In the genomic region with DNA sequence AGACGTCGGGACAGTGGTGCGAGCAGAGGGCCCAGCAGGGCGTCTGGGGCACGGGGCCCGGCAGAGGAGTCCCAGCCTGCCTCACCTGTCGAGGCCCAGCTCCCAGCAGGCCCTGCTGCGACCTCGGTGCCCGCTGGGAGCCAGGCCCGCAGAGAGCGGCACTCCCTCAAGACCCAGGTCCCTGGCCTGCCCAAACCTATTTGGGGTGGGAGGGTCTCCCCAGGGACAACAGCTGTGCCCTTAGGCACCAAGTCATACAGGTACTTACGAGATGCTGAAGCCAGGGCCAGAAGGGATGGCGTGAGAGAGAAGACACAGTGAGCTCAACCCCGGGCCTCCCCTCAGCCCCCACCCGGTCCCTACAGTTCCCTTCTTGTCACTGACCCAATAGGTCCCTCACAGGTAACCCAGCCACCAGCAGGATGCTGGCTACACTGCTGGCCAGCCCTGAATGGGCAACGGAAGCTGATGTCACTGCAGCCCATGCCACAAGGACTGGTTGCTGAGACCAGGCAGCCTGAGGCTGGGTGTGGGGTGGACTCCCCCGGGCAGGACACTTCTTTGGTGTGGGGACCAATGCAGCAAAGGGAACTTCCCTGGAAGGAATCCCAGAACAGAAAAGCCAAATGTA, we compare ENCODE assay signal across 12 cellular contexts. TPM values are rescaled to one million over a fixed set of nuclear protein-coding genes. Genes with fewer than 3 reads are reported as not detected.
DNase-seq lines count a peak whose midpoint lies in the region; ATAC-seq, FAIRE-seq and TF ChIP-seq lines count a peak whose summit lies in the region.
"Had no signal": no experiment of that assay in that cellular context is flagged by ENCODE, and none has a peak within 500 bp of the region (broad histone marks: within the 10 kb centered on the region; RNA-seq: fewer than 3 reads in every experiment).

No MANE protein-coding gene starts in this region.

- H3K4me3 Mint-ChIP-seq in astrocyte (ENCODE audit: unreplicated experiment) (no peak overlapping the region), naive B cell (peak overlapping the region in 7 of 8 donors; percentile 39 to 85 (median 69))

- H3K9me3 Mint-ChIP-seq in astrocyte (ENCODE audit: unreplicated experiment), result no peaks in the 10 kb centered on the region
- H3K9me3 Mint-ChIP-seq in naive B cell, result peaks cover 0 to 1% (median 0%) of the 10 kb centered on the region in 7 donors

- no peak for ATAC-seq in Right ventricle myocardium superior (ENCODE audit: poor library complexity)
- ATAC-seq in naive B cell (ENCODE audit: low read depth in 2 of 2), result no peak

- peaks cover 51% of the 10 kb centered on the region for H4K20me1 ChIP-seq in astrocyte (ENCODE audit: insufficient read depth, low read length)

- no peak overlapping the region for H2AFZ ChIP-seq in astrocyte (ENCODE audit: low read depth, low read length)

- peaks cover 0 to 42% of the 10 kb centered on the region in 2 donors for H3K4me1 ChIP-seq in right atrium auricular region
- H3K4me1 ChIP-seq in astrocyte (ENCODE audit: insufficient read depth, low read length), result peaks cover 48% of the 10 kb centered on the region
- peaks cover 0 to 26% of the 10 kb centered on the region in 2 donors for H3K4me1 ChIP-seq in uterus

- H3K27me3 Mint-ChIP-seq in astrocyte (ENCODE audit: low read depth, unreplicated experiment) (no peaks in the 10 kb centered on the region), naive B cell (no peaks in the 10 kb centered on the region)
- H3K27me3 Mint-ChIP-seq: progenitor cell of endocrine pancreas had no signal

- H3K36me3 ChIP-seq in right atrium auricular region, result peaks cover 5% of the 10 kb centered on the region
- H3K36me3 ChIP-seq in astrocyte (ENCODE audit: insufficient read depth, low read length), result peaks cover 3% of the 10 kb centered on the region
- no peaks in the 10 kb centered on the region for H3K36me3 ChIP-seq in uterus
- H3K36me3 ChIP-seq: thyroid gland had no signal

- H3K27me3 ChIP-seq in right atrium auricular region (no peaks in the 10 kb centered on the region), astrocyte (ENCODE audit: insufficient read depth, low read length) (no peaks in the 10 kb centered on the region), uterus (no peaks in the 10 kb centered on the region)
- H3K27me3 ChIP-seq: thyroid gland had no signal

- peak; percentile 23 for DNase-seq in Right ventricle myocardium superior
- no peak for DNase-seq in right atrium auricular region (ENCODE audit: low spot score)
- DNase-seq in astrocyte (ENCODE audit: low read depth), result no peak
- DNase-seq in naive B cell, result no peak
- DNase-seq in uterus, result peak; percentile 15 to 24
- DNase-seq in NOMO-1 treated with dmso at 0.1 percent for 144 hours (lab: John Stamatoyannopoulos, UW; ENCODE audit: unreplicated experiment), result no peak
- DNase-seq in dedifferentiated amniotic fluid mesenchymal stem cell (ENCODE audit: extremely low spot score), result no peak
- DNase-seq in glomerular visceral epithelial cell (ENCODE audit: extremely low spot score), result no peak
- DNase-seq: NCI-H187; NK-92 treated with Interleukin-12 subunit alpha and Interleukin-12 subunit beta, amount 100 ng/mL, for 24 hours; thyroid gland had no signal

- H3K4me2 ChIP-seq in astrocyte (ENCODE audit: low read length), result peak overlapping the region; percentile 96

- no peak overlapping the region for H3K27ac ChIP-seq in right atrium auricular region
- no peak overlapping the region for H3K27ac ChIP-seq in astrocyte (ENCODE audit: low read depth, low read length)
- no peak overlapping the region for H3K27ac ChIP-seq in uterus

- H3K36me3 Mint-ChIP-seq in astrocyte (ENCODE audit: low read depth, unreplicated experiment), result peaks cover 3% of the 10 kb centered on the region
- no peaks in the 10 kb centered on the region for H3K36me3 Mint-ChIP-seq in naive B cell

- no peaks in the 10 kb centered on the region for H3K79me2 ChIP-seq in astrocyte (ENCODE audit: insufficient read depth, low read length)

- FAIRE-seq in astrocyte (lab: Jason Lieb, UNC), result no peak

- intact Hi-C loops in Right ventricle myocardium superior (cut with DNase I), result no loop called here
- intact Hi-C loops in uterus (cut with DNase I; ENCODE audit: low total_unique reads), result no loop called here

- no peak for TF ChIP-seq CTCF in right atrium auricular region (IDR thresholded peaks at IDR 0.05)
- no peak for TF ChIP-seq CTCF in astrocyte (IDR thresholded peaks at IDR 0.05; ENCODE audit: insufficient read depth, low read depth, low read length)
- no peak for TF ChIP-seq CTCF in uterus (IDR thresholded peaks at IDR 0.05)

- H3K27ac Mint-ChIP-seq in astrocyte (ENCODE audit: unreplicated experiment), result no peak overlapping the region
- H3K27ac Mint-ChIP-seq in naive B cell, result peak overlapping the region in 2 of 6 donors; percentile 42 to 78
- H3K27ac Mint-ChIP-seq: progenitor cell of endocrine pancreas had no signal

- no peak for TF ChIP-seq POLR2A in uterus (IDR thresholded peaks at IDR 0.05)

- H3K9ac ChIP-seq in astrocyte (ENCODE audit: low read length), result no peak overlapping the region

- H3K4me3 ChIP-seq in right atrium auricular region, result no peak overlapping the region
- no peak overlapping the region for H3K4me3 ChIP-seq in astrocyte (ENCODE audit: insufficient read depth, low read depth, low read length)
- H3K4me3 ChIP-seq in uterus, result no peak overlapping the region
- H3K4me3 ChIP-seq: thyroid gland had no signal

- H3K4me1 Mint-ChIP-seq in astrocyte (ENCODE audit: low read depth, unreplicated experiment) (peaks cover 10% of the 10 kb centered on the region), naive B cell (peaks cover 23 to 27% (median 26%) of the 10 kb centered on the region in 3 donors)

- H3K9me3 ChIP-seq in right atrium auricular region (no peaks in the 10 kb centered on the region), astrocyte (ENCODE audit: insufficient read depth, low read depth, low read length) (no peaks in the 10 kb centered on the region), uterus (no peaks in the 10 kb centered on the region)
- H3K9me3 ChIP-seq: thyroid gland had no signal

RNA-seq across cellular contexts. Expression of a gene that starts 3.7 kb away (rescaled TPM):
- 10.0 TPM for total RNA-seq in Right ventricle myocardium superior
- 10 to 100 TPM; 16.2 to 26.2 TPM for total RNA-seq in right atrium auricular region
- 48.8 and 50.5 TPM in 2 replicates for total RNA-seq in astrocyte
- polyA plus RNA-seq in naive B cell (ENCODE audit: low read depth in 6 of 6), result 1 to 10 TPM in 5 of 6 donors, not detected in 1; 2.7 to 7.6 (median 3.7) TPM
- total RNA-seq in uterus, result 10 to 100 TPM; 17.4 to 40.7 (median 32.1) TPM

RNA-seq across cellular contexts. Expression of a gene that starts 14.3 kb away (rescaled TPM):
- total RNA-seq in Right ventricle myocardium superior (not detected), right atrium auricular region (not detected), astrocyte (0.11 TPM in 1 of 2 replicates, not detected in the other), uterus (under 1 TPM in 1 of 4 donors, not detected in 3; 0.21 TPM)
- polyA plus RNA-seq in naive B cell (ENCODE audit: low read depth in 6 of 6), result not detected

RNA-seq across cellular contexts. Expression of a gene that starts 32.3 kb away (rescaled TPM):
- 1.7 TPM for total RNA-seq in Right ventricle myocardium superior
- total RNA-seq in right atrium auricular region, result 1 to 10 TPM in 1 of 2 donors, under 1 TPM in 1; 0.94 to 3.4 TPM
- total RNA-seq in astrocyte, result 0.50 and 0.84 TPM in 2 replicates
- 1 to 10 TPM in 5 of 6 donors, not detected in 1; 1.3 to 2.3 (median 1.6) TPM for polyA plus RNA-seq in naive B cell (ENCODE audit: low read depth in 6 of 6)
- 10 to 100 TPM in 1 of 4 donors, 1 to 10 TPM in 2, under 1 TPM in 1; 0.29 to 13.3 (median 3.4) TPM for total RNA-seq in uterus

RNA-seq across cellular contexts. Expression of a gene that starts 32.5 kb away (rescaled TPM):
- 6.9 TPM for total RNA-seq in Right ventricle myocardium superior
- 1 to 10 TPM; 5.9 to 6.0 TPM for total RNA-seq in right atrium auricular region
- 8.5 and 9.4 TPM in 2 replicates for total RNA-seq in astrocyte
- 1 to 10 TPM in 5 of 6 donors, not detected in 1; 2.3 to 7.5 (median 4.5) TPM for polyA plus RNA-seq in naive B cell (ENCODE audit: low read depth in 6 of 6)
- 10 to 100 TPM; 11.8 to 49.0 (median 31.5) TPM for total RNA-seq in uterus

Comparison
In these comparisons a context has a peak if more than half of its experiments do, and no peak if none do; other contexts are left out.
1. DNase-seq: peak in Right ventricle myocardium superior (single experiment) and uterus (2 of 2); none in right atrium auricular region (single experiment), astrocyte (single experiment), naive B cell (single experiment), NOMO-1 treated with dmso at 0.1 percent for 144 hours (single experiment), dedifferentiated amniotic fluid mesenchymal stem cell (single experiment) and glomerular visceral epithelial cell (single experiment).